ENCODE assay signal across 16 cellular contexts in genomic region chr3:170076715-170077238, GRCh38. TPM values are rescaled to one million over a fixed set of nuclear protein-coding genes. Genes with fewer than 3 reads are reported as not detected.
DNase-seq lines count a peak whose midpoint lies in the region; ATAC-seq and TF ChIP-seq lines count a peak whose summit lies in the region.
"Had no signal": no experiment of that assay in that cellular context is flagged by ENCODE, and none has a peak within 500 bp of the region (broad histone marks: within the 10 kb centered on the region; RNA-seq: fewer than 3 reads in every experiment).

No MANE protein-coding gene starts in this region.

- H3K9ac ChIP-seq in fibroblast of lung (ENCODE audit: insufficient read depth, low read length): no peak overlapping the region

- no peak overlapping the region for H3K4me3 Mint-ChIP-seq in activated T-cell treated with anti-CD3 and anti-CD28 coated beads, Interleukin-2, amount 50 U/mL, for 4 hours
- H3K4me3 Mint-ChIP-seq: central memory CD8-positive, alpha-beta T cell had no signal

- H3K36me3 ChIP-seq in fibroblast of lung (ENCODE audit: control insufficient read depth, insufficient read depth, low read length): no peaks in the 10 kb centered on the region
- H3K36me3 ChIP-seq: ovary had no signal

- no peaks in the 10 kb centered on the region for H3K9me3 Mint-ChIP-seq in activated T-cell treated with anti-CD3 and anti-CD28 coated beads, Interleukin-2, amount 50 U/mL, for 4 hours
- H3K9me3 Mint-ChIP-seq: central memory CD8-positive, alpha-beta T cell had no signal

- TF ChIP-seq CTCF in fibroblast of lung (conservative IDR thresholded peaks at IDR 0.05 in 1 of 2, IDR thresholded peaks at IDR 0.05 in 1 of 2; ENCODE audit: low read depth in 1 of 2, low read length in 2 of 2): no peak

- H3K4me1 Mint-ChIP-seq in activated T-cell treated with anti-CD3 and anti-CD28 coated beads, Interleukin-2, amount 50 U/mL, for 4 hours (ENCODE audit: low read depth): peaks cover 3% of the 10 kb centered on the region
- H3K4me1 Mint-ChIP-seq: central memory CD8-positive, alpha-beta T cell had no signal

- no peaks in the 10 kb centered on the region for H3K27me3 ChIP-seq in fibroblast of lung (ENCODE audit: control insufficient read depth, insufficient read depth, low read length)
- H3K27me3 ChIP-seq: ovary had no signal

- H3K27me3 Mint-ChIP-seq in activated T-cell treated with anti-CD3 and anti-CD28 coated beads, Interleukin-2, amount 50 U/mL, for 4 hours (ENCODE audit: low read depth): no peaks in the 10 kb centered on the region
- H3K27me3 Mint-ChIP-seq: central memory CD8-positive, alpha-beta T cell had no signal

- no peak for DNase-seq in activated T-cell treated with anti-CD3 and anti-CD28 coated beads, Interleukin-2, amount 50 U/mL, for 4 hours
- no peak for DNase-seq in activated T-cell treated with anti-CD3 and anti-CD28 coated beads, Interleukin-2, amount 50 U/mL, for 1 hour
- DNase-seq in NCI-H226: peak; percentile 28
- DNase-seq in fibroblast of lung (ENCODE audit: low read depth in 2 of 2): peak; percentile 66 to 69
- DNase-seq in skeletal muscle cell (ENCODE audit: low read depth): peak; percentile 53
- no peak for DNase-seq in GOT3 (lab: John Stamatoyannopoulos, UW)
- no peak for DNase-seq in DMS153 (lab: John Stamatoyannopoulos, UW)
- no peak for DNase-seq in pons (ENCODE audit: low spot score)
- DNase-seq: activated CD4-positive, alpha-beta T cell treated with anti-CD3 and anti-CD28 coated beads, Interleukin-2, amount 50 U/mL, for 48 hours; erythroblast; NCI-H1105 treated with DMSO at 0.1 percent for 48 hours; NCI-H510A; ovary; stimulated activated CD8-positive, alpha-beta memory T cell treated with anti-CD3 and anti-CD28 coated beads, Interleukin-4, amount 100 ng/mL, for 48 hours had no signal

- H3K4me2 ChIP-seq in fibroblast of lung (ENCODE audit: extremely low read depth, insufficient read depth, low read length): no peak overlapping the region

- peaks cover 14% of the 10 kb centered on the region for H3K36me3 Mint-ChIP-seq in activated T-cell treated with anti-CD3 and anti-CD28 coated beads, Interleukin-2, amount 50 U/mL, for 4 hours (ENCODE audit: insufficient read depth)

- H3K27ac ChIP-seq in fibroblast of lung (ENCODE audit: insufficient read depth, low read length): no peak overlapping the region
- H3K27ac ChIP-seq: ovary had no signal

- no peaks in the 10 kb centered on the region for H3K79me2 ChIP-seq in fibroblast of lung (ENCODE audit: control insufficient read depth, insufficient read depth, low read length)

- H3K4me3 ChIP-seq in fibroblast of lung (replicated peaks in 1 of 4; ENCODE audit: control extremely low read depth in 1 of 4, insufficient read depth in 1 of 4, low read depth in 3 of 4, low read length in 4 of 4): no peak overlapping the region
- no peak overlapping the region for H3K4me3 ChIP-seq in skeletal muscle cell (ENCODE audit: low read depth, low read length)
- H3K4me3 ChIP-seq: ovary had no signal

- H4K20me1 ChIP-seq in fibroblast of lung (ENCODE audit: control insufficient read depth, extremely low read depth, insufficient read depth, low read length): no peaks in the 10 kb centered on the region

- no peak overlapping the region for H2AFZ ChIP-seq in fibroblast of lung (ENCODE audit: low read length)

- no peaks in the 10 kb centered on the region for H3K9me3 ChIP-seq in fibroblast of lung (ENCODE audit: control insufficient read depth, insufficient read depth, low read depth, low read length)
- H3K9me3 ChIP-seq: ovary had no signal

- ATAC-seq in activated T-cell treated with anti-CD3 and anti-CD28 coated beads, Interleukin-2, amount 50 U/mL, for 4 hours: peak; percentile 18 to 58
- ATAC-seq: Panc1 had no signal

- H3K4me1 ChIP-seq in fibroblast of lung (ENCODE audit: control insufficient read depth, extremely low read depth, insufficient read depth, low read length): no peaks in the 10 kb centered on the region

RNA-seq across cellular contexts. Expression of gene GPR160, which starts 39.0 kb away (rescaled TPM):
- total RNA-seq in activated T-cell treated with anti-CD3 and anti-CD28 coated beads, Interleukin-2, amount 50 U/mL, for 4 hours: 1 to 10 TPM; 2.2 to 3.0 (median 2.5) TPM
- 0.50 and 0.51 TPM in 2 replicates for total RNA-seq in fibroblast of lung
- polyA plus RNA-seq in fibroblast of lung: 0.56 and 0.58 TPM in 2 replicates
- polyA plus RNA-seq in fibroblast of lung (2012): 0.29 and 0.36 TPM in 2 replicates
- not detected in 2 replicates for polyA minus RNA-seq in fibroblast of lung (ENCODE audit: low replicate concordance)

Comparison
In these comparisons a context has a peak if more than half of its experiments do, and no peak if none do; other contexts are left out.
1. DNase-seq: peak in NCI-H226 (single experiment), fibroblast of lung (2 of 2) and skeletal muscle cell (single experiment); none in activated T-cell treated with anti-CD3 and anti-CD28 coated beads, Interleukin-2, amount 50 U/mL, for 4 hours (single experiment), activated T-cell treated with anti-CD3 and anti-CD28 coated beads, Interleukin-2, amount 50 U/mL, for 1 hour (single experiment), GOT3 (single experiment), DMS153 (single experiment) and pons (single experiment).